1 cellular context compared by ENCODE assay signal in the genomic region with DNA sequence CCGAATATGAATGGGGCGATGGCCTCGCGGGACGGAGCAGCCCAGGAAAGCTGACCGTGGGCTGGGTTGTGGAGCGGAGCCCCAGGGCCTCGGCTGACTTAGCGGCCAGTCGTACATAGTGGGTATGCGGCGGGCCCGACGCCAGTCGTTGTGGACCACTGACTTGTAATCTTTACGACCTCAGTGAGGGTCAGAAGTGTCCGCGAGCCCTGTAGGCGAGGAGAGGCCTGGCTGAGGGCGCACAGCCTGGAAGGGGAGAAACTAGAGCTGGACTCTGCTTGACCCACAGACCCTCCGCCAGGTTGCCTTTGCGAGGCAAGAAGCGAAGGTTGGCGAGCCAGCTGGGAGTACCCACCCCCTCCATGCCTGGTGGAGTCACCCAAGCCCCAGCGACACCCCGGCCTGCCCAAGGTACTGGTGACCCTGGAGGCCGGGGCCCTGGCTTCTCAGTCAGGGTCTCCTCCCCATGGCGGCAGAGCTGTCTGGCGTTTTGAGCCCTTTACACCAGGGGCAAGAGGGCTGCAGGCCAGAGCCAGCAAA.
TF ChIP-seq lines count a peak whose summit lies in the region.

No MANE protein-coding gene starts in this region.

TF ChIP-seq in liver, 16 proteins besides CTCF, POLR2A, EP300 and RAD21 (continued from another document):
- TF ChIP-seq, protein P1, sequence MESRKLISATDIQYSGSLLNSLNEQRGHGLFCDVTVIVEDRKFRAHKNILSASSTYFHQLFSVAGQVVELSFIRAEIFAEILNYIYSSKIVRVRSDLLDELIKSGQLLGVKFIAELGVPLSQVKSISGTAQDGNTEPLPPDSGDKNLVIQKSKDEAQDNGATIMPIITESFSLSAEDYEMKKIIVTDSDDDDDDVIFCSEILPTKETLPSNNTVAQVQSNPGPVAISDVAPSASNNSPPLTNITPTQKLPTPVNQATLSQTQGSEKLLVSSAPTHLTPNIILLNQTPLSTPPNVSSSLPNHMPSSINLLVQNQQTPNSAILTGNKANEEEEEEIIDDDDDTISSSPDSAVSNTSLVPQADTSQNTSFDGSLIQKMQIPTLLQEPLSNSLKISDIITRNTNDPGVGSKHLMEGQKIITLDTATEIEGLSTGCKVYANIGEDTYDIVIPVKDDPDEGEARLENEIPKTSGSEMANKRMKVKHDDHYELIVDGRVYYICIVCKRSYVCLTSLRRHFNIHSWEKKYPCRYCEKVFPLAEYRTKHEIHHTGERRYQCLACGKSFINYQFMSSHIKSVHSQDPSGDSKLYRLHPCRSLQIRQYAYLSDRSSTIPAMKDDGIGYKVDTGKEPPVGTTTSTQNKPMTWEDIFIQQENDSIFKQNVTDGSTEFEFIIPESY (IDR thresholded peaks at IDR 0.05) = no peak
- TF ChIP-seq TAF1 (conservative IDR thresholded peaks at IDR 0.05) = no peak
- no peak for TF ChIP-seq YY1 (IDR thresholded peaks at IDR 0.05)
- no peak for TF ChIP-seq HNF4A (conservative IDR thresholded peaks at IDR 0.05)
